In the genomic region with DNA sequence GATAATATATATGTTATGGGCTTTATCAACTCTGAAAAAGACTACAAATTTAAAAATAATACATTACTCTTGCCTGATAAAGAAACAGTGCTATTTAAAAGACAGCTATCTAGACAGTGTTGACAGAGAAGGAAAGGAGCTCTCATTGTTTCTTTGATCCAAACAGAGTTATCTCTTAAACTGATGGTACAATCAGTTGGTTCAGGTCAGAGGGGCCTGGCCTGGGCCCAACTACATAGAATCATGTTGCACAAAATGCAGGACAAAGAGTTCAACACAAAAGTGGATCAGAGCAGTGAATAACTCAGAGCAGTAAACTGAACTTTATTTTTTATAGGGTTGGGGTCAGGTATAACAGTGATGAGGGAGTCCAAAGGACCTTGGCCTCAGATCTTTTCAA, we compare ENCODE assay signal across 31 cellular contexts. TPM values are rescaled to one million over a fixed set of nuclear protein-coding genes. Genes with fewer than 3 reads are reported as not detected.
"Had no signal": no experiment of that assay in that cellular context is flagged by ENCODE, and none has a peak within 500 bp of the region (broad histone marks: within the 10 kb centered on the region; RNA-seq: fewer than 3 reads in every experiment).

No MANE protein-coding gene starts in this region.

- H3K36me3 Mint-ChIP-seq: naive thymus-derived CD8-positive, alpha-beta T cell; natural killer cell treated with Interleukin-12 subunit alpha and Interleukin-12 subunit beta and Interleukin-15 and Interleukin-18, amount 100 ng/mL, for 72 hours; stimulated activated memory B cell treated with anti-CD40 and anti-IgM and Interleukin-4, amounts not matched to agents 10 μg/mL and 1 μg/mL and 100 μg/mL, for 72 hours; type B pancreatic cell had no signal

- H3K27me3 ChIP-seq: neutrophil, pancreas, right lobe of liver, spleen, suprapubic skin, testis, tibial artery, transverse colon, upper lobe of right lung, uterus had no signal

- ATAC-seq: naive thymus-derived CD8-positive, alpha-beta T cell; natural killer cell treated with Interleukin-12 subunit alpha and Interleukin-12 subunit beta and Interleukin-15 and Interleukin-18, amount 100 ng/mL, for 72 hours; pancreas; psoas muscle; right cardiac atrium; right lobe of liver; stimulated activated memory B cell treated with anti-CD40 and anti-IgM and Interleukin-4, amounts not matched to agents 10 μg/mL and 1 μg/mL and 100 μg/mL, for 72 hours; stimulated activated naive CD8-positive, alpha-beta T cell treated with anti-CD3 and anti-CD28 coated beads, Interleukin-15, amount 100 ng/mL, for 72 hours; stimulated activated naive CD8-positive, alpha-beta T cell treated with anti-CD3 and anti-CD28 coated beads, Interleukin-15, Interleukin-2, amounts not matched to agents 100 U/mL and 50 U/mL, for 24 hours; upper lobe of right lung had no signal

- H3K9me3 ChIP-seq: neutrophil, psoas muscle, spleen, suprapubic skin, testis, tibial artery, transverse colon, upper lobe of right lung, uterus had no signal

- H3K9me3 Mint-ChIP-seq: nephron progenitor cell; neural crest cell; stimulated activated memory B cell treated with anti-CD40 and anti-IgM and Interleukin-4, amounts not matched to agents 10 μg/mL and 1 μg/mL and 100 μg/mL, for 72 hours; stimulated activated naive CD8-positive, alpha-beta T cell treated with anti-CD3 and anti-CD28 coated beads, Interleukin-15, amount 100 ng/mL, for 72 hours; type B pancreatic cell had no signal

- H3K4me1 Mint-ChIP-seq: naive thymus-derived CD8-positive, alpha-beta T cell; stimulated activated memory B cell treated with anti-CD40 and anti-IgM and Interleukin-4, amounts not matched to agents 10 μg/mL and 1 μg/mL and 100 μg/mL, for 72 hours; stimulated activated naive CD8-positive, alpha-beta T cell treated with anti-CD3 and anti-CD28 coated beads, Interleukin-15, amount 100 ng/mL, for 72 hours had no signal

- H3K36me3 ChIP-seq: neutrophil, pancreas, right lobe of liver, spleen, suprapubic skin, tibial artery, transverse colon, upper lobe of right lung, uterus had no signal

- H3K27me3 Mint-ChIP-seq: naive thymus-derived CD8-positive, alpha-beta T cell; natural killer cell treated with Interleukin-12 subunit alpha and Interleukin-12 subunit beta and Interleukin-15 and Interleukin-18, amount 100 ng/mL, for 72 hours; progenitor cell of endocrine pancreas; stimulated activated memory B cell treated with anti-CD40 and anti-IgM and Interleukin-4, amounts not matched to agents 10 μg/mL and 1 μg/mL and 100 μg/mL, for 72 hours; stimulated activated naive CD8-positive, alpha-beta T cell treated with anti-CD3 and anti-CD28 coated beads, Interleukin-15, amount 100 ng/mL, for 72 hours; type B pancreatic cell had no signal

- H3K27ac Mint-ChIP-seq: naive thymus-derived CD8-positive, alpha-beta T cell; natural killer cell treated with Interleukin-12 subunit alpha and Interleukin-12 subunit beta and Interleukin-15 and Interleukin-18, amount 100 ng/mL, for 72 hours; nephron progenitor cell; progenitor cell of endocrine pancreas; stimulated activated memory B cell treated with anti-CD40 and anti-IgM and Interleukin-4, amounts not matched to agents 10 μg/mL and 1 μg/mL and 100 μg/mL, for 72 hours; stimulated activated naive CD8-positive, alpha-beta T cell treated with anti-CD3 and anti-CD28 coated beads, Interleukin-15, amount 100 ng/mL, for 72 hours; type B pancreatic cell had no signal

- H3K4me3 Mint-ChIP-seq: naive thymus-derived CD8-positive, alpha-beta T cell; natural killer cell treated with Interleukin-12 subunit alpha and Interleukin-12 subunit beta and Interleukin-15 and Interleukin-18, amount 100 ng/mL, for 72 hours; nephron progenitor cell; neural crest cell; stimulated activated memory B cell treated with anti-CD40 and anti-IgM and Interleukin-4, amounts not matched to agents 10 μg/mL and 1 μg/mL and 100 μg/mL, for 72 hours; stimulated activated naive CD8-positive, alpha-beta T cell treated with anti-CD3 and anti-CD28 coated beads, Interleukin-15, amount 100 ng/mL, for 72 hours; type B pancreatic cell had no signal

- H3K4me1 ChIP-seq: pancreas, psoas muscle, right lobe of liver, spleen, suprapubic skin, testis, tibial artery, transverse colon, upper lobe of right lung, uterus had no signal

- DNase-seq: naive thymus-derived CD8-positive, alpha-beta T cell; nephron progenitor cell; nucleus accumbens; pancreas; psoas muscle; right cardiac atrium; right lobe of liver; spleen; stimulated activated CD4-positive, alpha-beta T cell treated with anti-CD3 and anti-CD28 coated beads, Interleukin-12 subunit alpha, Interleukin-12 subunit beta, amount 100 ng/mL, for 4 hours; stimulated activated CD4-positive, alpha-beta T cell treated with anti-CD3 and anti-CD28 coated beads, Interleukin-1b, Interleukin-23, amount 100 ng/mL, for 48 hours; stimulated activated CD4-positive, alpha-beta T cell treated with anti-CD3 and anti-CD28 coated beads, Interleukin-4, amount 100 ng/mL, for 1 hour; stimulated activated CD4-positive, alpha-beta T cell treated with anti-CD3 and anti-CD28 coated beads, Interleukin-4, amount 100 ng/mL, for 4 hours; stimulated activated CD8-positive, alpha-beta memory T cell treated with anti-CD3 and anti-CD28 coated beads, Interleukin-4, amount 100 ng/mL, for 48 hours; stimulated activated naive CD4-positive, alpha-beta T cell; stimulated activated naive CD8-positive, alpha-beta T cell treated with anti-CD3 and anti-CD28 coated beads, Interleukin-15, amount 100 ng/mL, for 72 hours; stimulated activated naive CD8-positive, alpha-beta T cell treated with anti-CD3 and anti-CD28 coated beads, Interleukin-15, Interleukin-2, amounts not matched to agents 100 U/mL and 50 U/mL, for 24 hours; substantia nigra; testis; tibial artery; transverse colon; upper lobe of right lung; uterus had no signal

- H3K4me3 ChIP-seq: pancreas, psoas muscle, right lobe of liver, skin epidermis, smooth muscle cell, spleen, suprapubic skin, testis, tibial artery, transverse colon, upper lobe of right lung, uterus had no signal

- H3K27ac ChIP-seq: neutrophil, pancreas, psoas muscle, right lobe of liver, skin epidermis, spleen, suprapubic skin, testis, tibial artery, transverse colon, upper lobe of right lung, uterus had no signal

RNA-seq across cellular contexts. Expression of a gene that starts 33.8 kb away (rescaled TPM):
- total RNA-seq: naive thymus-derived CD8-positive, alpha-beta T cell; natural killer cell treated with Interleukin-12 subunit alpha and Interleukin-12 subunit beta and Interleukin-15 and Interleukin-18, amount 100 ng/mL, for 72 hours had no signal
- polyA plus RNA-seq: naive thymus-derived CD8-positive, alpha-beta T cell had no signal
